In the genomic region with DNA sequence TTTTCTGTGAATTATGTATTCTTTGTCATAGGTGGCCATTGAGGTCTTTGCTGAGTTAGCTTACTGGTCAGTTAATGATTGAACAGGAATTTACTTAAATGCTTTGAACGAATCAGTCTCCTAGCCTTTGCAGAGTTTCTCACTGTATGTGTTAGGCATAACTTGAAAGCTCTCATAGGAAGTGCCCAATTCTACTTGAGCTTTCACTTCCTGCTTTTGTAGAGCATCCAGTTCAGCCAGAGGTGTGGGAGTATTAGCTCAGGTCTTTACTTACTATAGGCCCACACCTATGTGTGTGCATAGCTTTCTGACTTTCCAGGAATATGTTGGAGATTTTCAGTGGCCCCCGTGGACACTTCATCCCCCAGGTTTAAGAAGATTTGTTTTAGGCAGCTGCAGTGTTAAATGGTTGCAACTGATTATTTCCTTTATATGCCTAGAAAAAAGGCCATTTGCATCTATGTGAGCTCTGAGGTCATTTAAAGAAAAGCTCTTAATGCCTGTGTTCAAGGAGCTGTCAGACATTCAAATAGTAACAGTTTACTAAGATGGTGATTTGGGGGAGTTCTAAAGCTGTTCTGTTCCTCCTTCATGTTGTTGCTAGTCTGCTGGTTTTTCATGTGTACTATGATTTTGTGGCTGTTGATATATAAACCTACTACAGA, we compare ENCODE assay signal across 8 cellular contexts.
DNase-seq lines count a peak whose midpoint lies in the region; ATAC-seq and TF ChIP-seq lines count a peak whose summit lies in the region.

No MANE protein-coding gene starts in this region.

- no peaks in the 10 kb centered on the region for H3K9me3 ChIP-seq in sigmoid colon

- no peaks in the 10 kb centered on the region for H3K27me3 ChIP-seq in sigmoid colon

- CTCF ChIA-PET in RWPE1 (lab: Yijun Ruan, JAX) = interaction anchor here (0.6 kb wide), 1 partner anchor 412 kb away, joined by 4 read pairs; no protein-coding TSS in a partner anchor

- ATAC-seq in GM18502 (IDR thresholded peaks at IDR 0.05; ENCODE audit: poor library complexity, unreplicated experiment) (peak; percentile 100), GM21717 (IDR thresholded peaks at IDR 0.05; ENCODE audit: unreplicated experiment) (peak; percentile 98), left colon (peak; percentile 59)

- POLR2A ChIA-PET in RWPE1 (lab: Yijun Ruan, JAX; ENCODE audit: low non-redundant PET) = no interaction called here

- 52 to 65% methylated on average over 2 of the region's 2 CpGs for WGBS in sigmoid colon, 2 donors

- no peak overlapping the region for H3K4me3 ChIP-seq in sigmoid colon

- H3K36me3 ChIP-seq in sigmoid colon = peaks cover 0 to 7% (median 2%) of the 10 kb centered on the region in 4 donors

- H3K4me1 ChIP-seq in sigmoid colon = peaks cover 0 to 18% (median 10%) of the 10 kb centered on the region in 4 donors

- no peak for TF ChIP-seq CTCF in sigmoid colon (IDR thresholded peaks at IDR 0.05)
- TF ChIP-seq CTCF in RWPE1 (conservative IDR thresholded peaks at IDR 0.05; ENCODE audit: low read depth) = no peak

- intact Hi-C loops in left colon (cut with DNase I, micrococcal nuclease) (no loop called here), sigmoid colon (cut with DNase I) (no loop called here)

- DNase-seq in HuH-7 (ENCODE audit: low spot score) = peak; percentile 34
- no peak for DNase-seq in left colon
- DNase-seq in NCI-H146 treated with DMSO at 0.1 percent for 48 hours (lab: John Stamatoyannopoulos, UW; ENCODE audit: unreplicated experiment) = no peak
- DNase-seq in sigmoid colon = no peak
- no peak for DNase-seq in RWPE1 (ENCODE audit: low spot score)
- DNase-seq in islet precursor cell = no peak

- no peak for TF ChIP-seq EP300 in sigmoid colon (IDR thresholded peaks at IDR 0.05)

- no peak overlapping the region for H3K27ac ChIP-seq in sigmoid colon
- no peak overlapping the region for H3K27ac ChIP-seq in RWPE1

- TF ChIP-seq POLR2A in sigmoid colon (IDR thresholded peaks at IDR 0.05) = no peak
